21 cellular contexts compared by ENCODE assay signal in genomic region chr3:111568355-111568754, GRCh38. TPM values are rescaled to one million over a fixed set of nuclear protein-coding genes. Genes with fewer than 3 reads are reported as not detected.
DNase-seq lines count a peak whose midpoint lies in the region; ATAC-seq and TF ChIP-seq lines count a peak whose summit lies in the region.
"Had no signal": no experiment of that assay in that cellular context is flagged by ENCODE, and none has a peak within 500 bp of the region (broad histone marks: within the 10 kb centered on the region; RNA-seq: fewer than 3 reads in every experiment).

No MANE protein-coding gene starts in this region.

- peaks cover 3 to 13% of the 10 kb centered on the region in 2 experiments; a peak in 2 of 4 replicates for H3K4me1 ChIP-seq in SK-N-SH (ENCODE audit: control insufficient read depth in 1 of 2, insufficient read depth in 2 of 2, low read depth in 1 of 2, low read length in 1 of 2)
- H3K4me1 ChIP-seq in smooth muscle cell (ENCODE audit: low read depth): no peaks in the 10 kb centered on the region
- H3K4me1 ChIP-seq: BE2C, BLaER1, Caco-2 had no signal

- no peaks in the 10 kb centered on the region for H3K9me3 Mint-ChIP-seq in stimulated activated naive CD8-positive, alpha-beta T cell treated with anti-CD3 and anti-CD28 coated beads, Interleukin-15, Interleukin-2, amounts not matched to agents 100 ng/mL and 50 ng/mL, for 24 hours
- H3K9me3 Mint-ChIP-seq in stimulated activated naive CD8-positive, alpha-beta T cell treated with anti-CD3 and anti-CD28 coated beads, Interleukin-15, amount 100 ng/mL, for 72 hours: no peaks in the 10 kb centered on the region
- H3K9me3 Mint-ChIP-seq: CD8-positive, alpha-beta T cell had no signal

- DNase-seq in NCI-H82 (lab: John Stamatoyannopoulos, UW) (peak; percentile 36), NCI-H82 treated with DMSO at 0.1 percent for 48 hours (lab: John Stamatoyannopoulos, UW; ENCODE audit: unreplicated experiment) (no peak), SK-N-SH (no peak), smooth muscle cell (lab: John Stamatoyannopoulos, UW; ENCODE audit: unreplicated experiment) (no peak), 8988T (no peak), NCI-H524 (lab: John Stamatoyannopoulos, UW) (no peak)
- DNase-seq in stimulated activated naive CD8-positive, alpha-beta T cell treated with anti-CD3 and anti-CD28 coated beads, Interleukin-15, amount 100 ng/mL, for 72 hours: no peak
- DNase-seq: ACHN; BE2C; C1 segment of cervical spinal cord; Caco-2; Calu3; CD4-positive, CD25-positive, alpha-beta regulatory T cell; CD8-positive, alpha-beta T cell; DMS79 treated with DMSO at 0.1 percent for 48 hours; GF-D8 had no signal

- H3K9me2 ChIP-seq in SK-N-SH: no peaks in the 10 kb centered on the region

- H3F3A ChIP-seq in SK-N-SH (replicated peaks; ENCODE audit: insufficient read depth) (peaks cover 7% of the 10 kb centered on the region), smooth muscle cell (ENCODE audit: low read depth) (no peaks in the 10 kb centered on the region)

- POLR2A ChIA-PET in SK-N-SH (lab: Yijun Ruan, JAX): no interaction called here

- TF ChIP-seq CTCF in SK-N-SH (IDR thresholded peaks at IDR 0.05): no peak
- TF ChIP-seq CTCF in smooth muscle cell (IDR thresholded peaks at IDR 0.05; ENCODE audit: borderline replicate concordance, insufficient read depth, poor library complexity, severe bottlenecking): no peak

- H3K36me3 ChIP-seq in SK-N-SH (replicated peaks in 1 of 2; ENCODE audit: control insufficient read depth in 1 of 2, insufficient read depth in 2 of 2, low read length in 1 of 2): no peaks in the 10 kb centered on the region
- H3K36me3 ChIP-seq in smooth muscle cell (ENCODE audit: low read depth): no peaks in the 10 kb centered on the region
- H3K36me3 ChIP-seq: BE2C had no signal

- H3K27ac Mint-ChIP-seq in stimulated activated naive CD8-positive, alpha-beta T cell treated with anti-CD3 and anti-CD28 coated beads, Interleukin-15, Interleukin-2, amounts not matched to agents 100 ng/mL and 50 ng/mL, for 24 hours: peak overlapping the region; percentile 36
- no peak overlapping the region for H3K27ac Mint-ChIP-seq in stimulated activated naive CD8-positive, alpha-beta T cell treated with anti-CD3 and anti-CD28 coated beads, Interleukin-15, amount 100 ng/mL, for 72 hours
- H3K27ac Mint-ChIP-seq: CD14-positive monocyte had no signal

- H3K9me3 ChIP-seq in SK-N-SH: no peaks in the 10 kb centered on the region; the same call in 1 of the 2 replicates
- H3K9me3 ChIP-seq in smooth muscle cell (replicated peaks; ENCODE audit: low read depth): no peaks in the 10 kb centered on the region
- H3K9me3 ChIP-seq: BE2C, BLaER1 had no signal

- no peaks in the 10 kb centered on the region for H3K27me3 Mint-ChIP-seq in stimulated activated naive CD8-positive, alpha-beta T cell treated with anti-CD3 and anti-CD28 coated beads, Interleukin-15, Interleukin-2, amounts not matched to agents 100 ng/mL and 50 ng/mL, for 24 hours
- no peaks in the 10 kb centered on the region for H3K27me3 Mint-ChIP-seq in stimulated activated naive CD8-positive, alpha-beta T cell treated with anti-CD3 and anti-CD28 coated beads, Interleukin-15, amount 100 ng/mL, for 72 hours
- H3K27me3 Mint-ChIP-seq: CD4-positive, CD25-positive, alpha-beta regulatory T cell had no signal

- no peaks in the 10 kb centered on the region for H3K79me2 ChIP-seq in SK-N-SH (ENCODE audit: insufficient read depth)
- no peaks in the 10 kb centered on the region for H3K79me2 ChIP-seq in smooth muscle cell (ENCODE audit: low read depth)

- peak; percentile 58 to 60; a peak in 3 of 4 replicates for TF ChIP-seq EP300 in SK-N-SH (IDR thresholded peaks at IDR 0.05; ENCODE audit: borderline replicate concordance in 1 of 2, low read depth in 1 of 2, low read length in 1 of 2)

- ATAC-seq in stimulated activated naive CD8-positive, alpha-beta T cell treated with anti-CD3 and anti-CD28 coated beads, Interleukin-15, amount 100 ng/mL, for 72 hours: no peak
- ATAC-seq: CD8-positive, alpha-beta T cell had no signal

- WGBS in SK-N-SH (ENCODE audit: low lambda C conversion rate): 31% methylated on average over 2 of the region's 2 CpGs
- 90% methylated on average over 2 of the region's 2 CpGs for WGBS in smooth muscle cell (ENCODE audit: low lambda C conversion rate)

- no peaks in the 10 kb centered on the region for H3K27me3 ChIP-seq in SK-N-SH (ENCODE audit: insufficient read depth)
- no peaks in the 10 kb centered on the region for H3K27me3 ChIP-seq in smooth muscle cell (ENCODE audit: low read depth)
- H3K27me3 ChIP-seq: BE2C, BLaER1 had no signal

- H3K27ac ChIP-seq in SK-N-SH (ENCODE audit: low read depth in 2 of 2, low read length in 1 of 2) (no peak overlapping the region), smooth muscle cell (ENCODE audit: low read depth) (no peak overlapping the region)
- H3K27ac ChIP-seq: 22Rv1, BLaER1 had no signal

- H3K4me2 ChIP-seq in SK-N-SH (no peak overlapping the region), smooth muscle cell (peak overlapping the region; percentile 8)
- H3K4me2 ChIP-seq: BLaER1 had no signal

- H4K20me1 ChIP-seq in SK-N-SH (ENCODE audit: insufficient read depth) (no peaks in the 10 kb centered on the region), smooth muscle cell (ENCODE audit: low read depth) (no peaks in the 10 kb centered on the region)
- H4K20me1 ChIP-seq: BLaER1 had no signal

- H3K4me3 ChIP-seq in SK-N-SH (ENCODE audit: low read depth in 2 of 2, low read length in 1 of 2) (no peak overlapping the region), smooth muscle cell (no peak overlapping the region)
- H3K4me3 ChIP-seq: BLaER1 had no signal

- H3K9ac ChIP-seq in SK-N-SH (no peak overlapping the region), smooth muscle cell (ENCODE audit: low read depth) (no peak overlapping the region)
- H3K9ac ChIP-seq: BLaER1 had no signal

- peaks cover 35% of the 10 kb centered on the region for H3K36me3 Mint-ChIP-seq in stimulated activated naive CD8-positive, alpha-beta T cell treated with anti-CD3 and anti-CD28 coated beads, Interleukin-15, Interleukin-2, amounts not matched to agents 100 ng/mL and 50 ng/mL, for 24 hours (ENCODE audit: low read depth)
- H3K36me3 Mint-ChIP-seq: CD14-positive monocyte had no signal

- H2AFZ ChIP-seq in SK-N-SH (ENCODE audit: low read depth) (no peak overlapping the region; the same call in 1 of the 2 replicates), smooth muscle cell (ENCODE audit: low read depth) (no peak overlapping the region)

- CTCF ChIA-PET in SK-N-SH (lab: Yijun Ruan, JAX): interaction anchor here (0.8 to 1.3 kb wide), 2 partner anchors 10 to 17 kb away, joined by 3 read pairs; no protein-coding TSS in a partner anchor

- H3K4me3 Mint-ChIP-seq in stimulated activated naive CD8-positive, alpha-beta T cell treated with anti-CD3 and anti-CD28 coated beads, Interleukin-15, Interleukin-2, amounts not matched to agents 100 ng/mL and 50 ng/mL, for 24 hours: no peak overlapping the region
- no peak overlapping the region for H3K4me3 Mint-ChIP-seq in stimulated activated naive CD8-positive, alpha-beta T cell treated with anti-CD3 and anti-CD28 coated beads, Interleukin-15, amount 100 ng/mL, for 72 hours
- H3K4me3 Mint-ChIP-seq: CD14-positive monocyte; CD4-positive, CD25-positive, alpha-beta regulatory T cell; CD8-positive, alpha-beta T cell had no signal

- no peak for TF ChIP-seq RAD21 in SK-N-SH (IDR thresholded peaks at IDR 0.05; ENCODE audit: low read length)

- H3K4me1 Mint-ChIP-seq in stimulated activated naive CD8-positive, alpha-beta T cell treated with anti-CD3 and anti-CD28 coated beads, Interleukin-15, Interleukin-2, amounts not matched to agents 100 ng/mL and 50 ng/mL, for 24 hours (ENCODE audit: low read depth): peaks cover 85% of the 10 kb centered on the region
- peaks cover 81% of the 10 kb centered on the region for H3K4me1 Mint-ChIP-seq in stimulated activated naive CD8-positive, alpha-beta T cell treated with anti-CD3 and anti-CD28 coated beads, Interleukin-15, amount 100 ng/mL, for 72 hours
- H3K4me1 Mint-ChIP-seq: CD14-positive monocyte had no signal

TF ChIP-seq in SK-N-SH, 30 proteins besides CTCF, POLR2A, EP300 and RAD21 (continues in another document):
- no peak for TF ChIP-seq EZH2phosphoT487 (IDR thresholded peaks at IDR 0.05; ENCODE audit: borderline replicate concordance, low read depth)
- no peak for TF ChIP-seq RFX5 (IDR thresholded peaks at IDR 0.05; ENCODE audit: low read length)
- no peak for TF ChIP-seq USF2 (IDR thresholded peaks at IDR 0.05; ENCODE audit: borderline replicate concordance, low read depth, low read length)
- no peak for TF ChIP-seq GABPA (IDR thresholded peaks at IDR 0.05; ENCODE audit: low read depth)
- no peak for TF ChIP-seq SMC3 (IDR thresholded peaks at IDR 0.05; ENCODE audit: low read depth, low read length)
- TF ChIP-seq NFIC (IDR thresholded peaks at IDR 0.05; ENCODE audit: borderline replicate concordance): peak; percentile 31; the same call in 1 of the 2 replicates
- TF ChIP-seq CHD2 (IDR thresholded peaks at IDR 0.05; ENCODE audit: low read length, partially characterized antibody): no peak
- peak; percentile 49; the same call in 1 of the 2 replicates for TF ChIP-seq RCOR1 (IDR thresholded peaks at IDR 0.05; ENCODE audit: low read length)
- TF ChIP-seq TAF1 (IDR thresholded peaks at IDR 0.05; ENCODE audit: borderline replicate concordance, low read depth, low read length): no peak
- peak; percentile 60 for TF ChIP-seq GATA2 (CRISPR knock-in tag; IDR thresholded peaks at IDR 0.05)

RNA-seq across cellular contexts. Expression of gene CD96, which starts 26.4 kb away (rescaled TPM):
- polyA plus RNA-seq in SK-N-SH (2012; rRNA removed): 0.02 and 0.06 TPM in 2 replicates
- polyA plus RNA-seq in SK-N-SH (2012; cell fraction: cytosol; rRNA removed): 0.03 and 0.05 TPM in 2 replicates
- polyA plus RNA-seq in SK-N-SH (2012; cell fraction: nucleus; rRNA removed): 0.01 TPM in 1 of 2 replicates, not detected in the other
- 0.09 TPM in 2 replicates for total RNA-seq in smooth muscle cell
- 0.33 and 0.46 TPM in 2 replicates for polyA plus RNA-seq in smooth muscle cell
- total RNA-seq: A673, Calu3 had no signal

RNA-seq across cellular contexts. Expression of gene ZBED2, which starts 26.8 kb away (rescaled TPM):
- polyA plus RNA-seq in SK-N-SH (2012; rRNA removed) (0.76 and 1.3 TPM in 2 replicates), smooth muscle cell (2.4 and 17.0 TPM in 2 replicates)
- 1.3 and 1.4 TPM in 2 replicates for polyA plus RNA-seq in SK-N-SH (2012; cell fraction: cytosol; rRNA removed)
- polyA plus RNA-seq in SK-N-SH (2012; cell fraction: nucleus; rRNA removed): 0.47 and 0.83 TPM in 2 replicates
- 9.2 and 11.9 TPM in 2 replicates for total RNA-seq in smooth muscle cell
- total RNA-seq: A673 had no signal
- polyA plus RNA-seq: CD14-positive monocyte had no signal
